In the genomic region with DNA sequence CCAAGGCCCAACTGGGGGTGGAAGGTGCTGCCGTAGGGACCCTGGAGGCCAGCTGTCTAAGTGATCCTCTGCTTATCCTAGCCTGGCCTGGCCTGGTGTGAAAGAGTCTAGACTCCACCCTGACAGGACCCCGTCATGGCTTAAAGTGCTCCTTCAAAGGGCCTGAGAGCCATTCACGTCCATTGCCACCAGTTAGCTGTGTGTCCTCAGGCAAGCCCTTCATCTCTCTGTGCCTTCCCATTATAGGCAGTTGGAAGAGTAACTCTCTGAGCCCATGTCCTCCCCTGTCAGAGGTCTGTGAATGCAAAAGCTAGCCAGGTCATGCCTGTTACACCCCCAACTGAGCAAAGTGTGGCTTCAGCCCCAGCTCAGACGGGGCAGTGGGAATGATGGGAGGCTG, we compare ENCODE assay signal across 27 cellular contexts.
"Had no signal": no experiment of that assay in that cellular context is flagged by ENCODE, and none has a peak within 500 bp of the region (broad histone marks: within the 10 kb centered on the region; RNA-seq: fewer than 3 reads in every experiment).

No MANE protein-coding gene starts in this region.

- FAIRE-seq: colon, endometrium, frontal cortex, islet of Langerhans had no signal

- H3K4me3 ChIP-seq: breast epithelium, left lung, lung, mucosa of descending colon, right atrium auricular region, tibial nerve had no signal

- H3K4me3 Mint-ChIP-seq: activated CD8-positive, alpha-beta memory T cell treated with anti-CD3 and anti-CD28 coated beads, Interleukin-2, amount 10 ng/mL, durations not matched to agents 7 days and 5 days; activated CD8-positive, alpha-beta T cell treated with anti-CD3 and anti-CD28 coated beads, Interleukin-2, amount 10 ng/mL, durations not matched to agents 7 days and 5 days; activated naive CD4-positive, alpha-beta T cell treated with anti-CD3 and anti-CD28 coated beads, Interleukin-2, amount 50 U/mL, for 24 hours; activated naive CD8-positive, alpha-beta T cell treated with anti-CD3 and anti-CD28 coated beads, Interleukin-2, amount 50 U/mL, for 24 hours had no signal

- H2AFZ ChIP-seq: parathyroid adenoma had no signal

- H3K27me3 Mint-ChIP-seq: activated CD8-positive, alpha-beta memory T cell treated with anti-CD3 and anti-CD28 coated beads, Interleukin-2, amount 10 ng/mL, durations not matched to agents 7 days and 5 days; activated naive CD4-positive, alpha-beta T cell treated with anti-CD3 and anti-CD28 coated beads, Interleukin-2, amount 50 U/mL, for 24 hours; activated naive CD8-positive, alpha-beta T cell treated with anti-CD3 and anti-CD28 coated beads, Interleukin-2, amount 50 U/mL, for 24 hours had no signal

- H3K9me3 ChIP-seq: breast epithelium, left lung, mucosa of descending colon, right atrium auricular region, tibial nerve had no signal

- H3K27ac ChIP-seq: breast epithelium, epithelial cell of prostate, left lung, parathyroid adenoma, right atrium auricular region, tibial nerve had no signal

- DNase-seq: activated CD4-positive, alpha-beta T cell treated with anti-CD3 and anti-CD28 coated beads for 1 hour; activated CD4-positive, alpha-beta T cell treated with anti-CD3 and anti-CD28 coated beads, Interleukin-2, amount 50 U/mL, for 1 hour; activated CD8-positive, alpha-beta memory T cell treated with anti-CD3 and anti-CD28 coated beads, Interleukin-2, amount 10 ng/mL, durations not matched to agents 7 days and 5 days; activated CD8-positive, alpha-beta T cell treated with anti-CD3 and anti-CD28 coated beads, Interleukin-2, amount 10 ng/mL, durations not matched to agents 7 days and 5 days; activated naive CD8-positive, alpha-beta T cell treated with anti-CD3 and anti-CD28 coated beads, Interleukin-2, amount 50 U/mL, for 24 hours; activated T-cell treated with anti-CD3 and anti-CD28 coated beads, Interleukin-2, amount 50 U/mL, for 48 hours; central memory CD4-positive, alpha-beta T cell; dermis blood vessel endothelial cell; effector CD4-positive, alpha-beta T cell; left lung; occipital lobe; stimulated activated CD4-positive, alpha-beta T cell treated with anti-CD3 and anti-CD28 coated beads, Interleukin-15, amount 100 ng/mL, for 24 hours; stimulated activated CD4-positive, alpha-beta T cell treated with anti-CD3 and anti-CD28 coated beads, Interleukin-2, amount 100 ng/mL, for 24 hours; stimulated activated naive CD4-positive, alpha-beta T cell treated with Interleukin-2 at 50 U/mL for 16 hours had no signal

- H3K36me3 Mint-ChIP-seq: activated CD8-positive, alpha-beta memory T cell treated with anti-CD3 and anti-CD28 coated beads, Interleukin-2, amount 10 ng/mL, durations not matched to agents 7 days and 5 days had no signal

- H3K4me1 ChIP-seq: breast epithelium, left lung, parathyroid adenoma, right atrium auricular region had no signal

- H3K79me2 ChIP-seq: parathyroid adenoma had no signal

- H3K9me3 Mint-ChIP-seq: activated naive CD4-positive, alpha-beta T cell treated with anti-CD3 and anti-CD28 coated beads, Interleukin-2, amount 50 U/mL, for 24 hours; activated naive CD8-positive, alpha-beta T cell treated with anti-CD3 and anti-CD28 coated beads, Interleukin-2, amount 50 U/mL, for 24 hours; activated T-helper 2 cell treated with anti-CD3 and anti-CD28 coated beads, Interferon-gamma antibody, Interleukin-2, Interleukin-4, amounts not matched to agents 10 μg/mL and 5 μg/mL and 100 μg/mL, durations not matched to agents 14 hours and 24 hours and 36 hours had no signal

- H3K27ac Mint-ChIP-seq: activated CD8-positive, alpha-beta memory T cell treated with anti-CD3 and anti-CD28 coated beads, Interleukin-2, amount 10 ng/mL, durations not matched to agents 7 days and 5 days; activated CD8-positive, alpha-beta T cell treated with anti-CD3 and anti-CD28 coated beads, Interleukin-2, amount 10 ng/mL, durations not matched to agents 7 days and 5 days; activated naive CD4-positive, alpha-beta T cell treated with anti-CD3 and anti-CD28 coated beads, Interleukin-2, amount 50 U/mL, for 24 hours; activated T-helper 2 cell treated with anti-CD3 and anti-CD28 coated beads, Interferon-gamma antibody, Interleukin-2, Interleukin-4, amounts not matched to agents 10 μg/mL and 5 μg/mL and 100 μg/mL, durations not matched to agents 14 hours and 24 hours and 36 hours had no signal

- ATAC-seq: activated CD8-positive, alpha-beta memory T cell treated with anti-CD3 and anti-CD28 coated beads, Interleukin-2, amount 10 ng/mL, durations not matched to agents 7 days and 5 days; activated CD8-positive, alpha-beta T cell treated with anti-CD3 and anti-CD28 coated beads, Interleukin-2, amount 10 ng/mL, durations not matched to agents 7 days and 5 days; activated naive CD8-positive, alpha-beta T cell treated with anti-CD3 and anti-CD28 coated beads, Interleukin-2, amount 50 U/mL, for 24 hours; left lung had no signal

- H3K36me3 ChIP-seq: breast epithelium, right atrium auricular region had no signal

- H3K27me3 ChIP-seq: breast epithelium, left lung, right atrium auricular region, tibial nerve had no signal

- H3K9ac ChIP-seq: parathyroid adenoma had no signal
